9 cellular contexts compared by ENCODE assay signal in the genomic region with DNA sequence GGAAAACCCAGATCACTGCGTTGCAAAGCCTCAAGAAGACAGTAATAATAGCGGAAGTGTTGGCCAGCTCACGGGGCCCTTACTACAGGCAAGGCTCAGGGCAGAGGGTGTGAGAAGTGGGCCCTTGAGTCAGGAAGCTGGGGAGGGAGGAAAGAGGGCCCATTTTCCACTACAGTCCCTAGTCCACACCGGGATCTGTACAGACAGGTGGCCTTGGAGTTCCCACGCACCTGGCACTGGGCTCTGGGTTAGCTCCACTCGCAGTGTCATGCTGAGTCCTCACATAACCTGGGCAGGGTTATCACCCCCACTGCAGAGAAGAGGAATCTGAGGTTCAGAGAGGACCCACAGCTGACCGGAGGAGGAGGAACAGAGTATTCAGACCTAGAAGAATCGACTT. TPM values are rescaled to one million over a fixed set of nuclear protein-coding genes. Genes with fewer than 3 reads are reported as not detected.
A peak's percentile ranks its signal among the peaks of the same experiment; 100 is the strongest.
DNase-seq lines count a peak whose midpoint lies in the region; ATAC-seq and TF ChIP-seq lines count a peak whose summit lies in the region.
"Had no signal": no experiment of that assay in that cellular context is flagged by ENCODE, and none has a peak within 500 bp of the region (broad histone marks: within the 10 kb centered on the region; RNA-seq: fewer than 3 reads in every experiment).

No MANE protein-coding gene starts in this region.

- H3K36me3 ChIP-seq in Peyer's patch = peaks cover 0 to 4% (median 0%) of the 10 kb centered on the region in 3 donors
- H3K36me3 ChIP-seq in lower lobe of right lung = peaks cover 9% of the 10 kb centered on the region

- intact Hi-C loops in lower lobe of right lung (cut with DNase I) = no loop called here

- H3K27me3 Mint-ChIP-seq in brain = no peaks in the 10 kb centered on the region
- H3K27me3 Mint-ChIP-seq: T-cell had no signal

- H3K36me3 Mint-ChIP-seq in brain = peaks cover 8% of the 10 kb centered on the region

- ATAC-seq in lower lobe of right lung = peak; percentile 15 to 26
- ATAC-seq in HG03432 (IDR thresholded peaks at IDR 0.05; ENCODE audit: unreplicated experiment) = no peak
- ATAC-seq: T-cell had no signal

- H3K4me3 ChIP-seq in Peyer's patch (no peak overlapping the region), lower lobe of right lung (no peak overlapping the region)

- H3K27me3 ChIP-seq in Peyer's patch (no peaks in the 10 kb centered on the region), lower lobe of right lung (ENCODE audit: low read depth) (no peaks in the 10 kb centered on the region)

- peak overlapping the region; percentile 99 to 100 (median 99) for H3K27ac Mint-ChIP-seq in brain
- H3K27ac Mint-ChIP-seq: T-cell had no signal

- TF ChIP-seq CTCF in Peyer's patch (IDR thresholded peaks at IDR 0.05) (no peak), brain (conservative IDR thresholded peaks at IDR 0.05) (no peak), lower lobe of right lung (IDR thresholded peaks at IDR 0.05) (no peak)

- H3K4me1 Mint-ChIP-seq in brain = peaks cover 92% of the 10 kb centered on the region

- no peak for TF ChIP-seq POLR2A in Peyer's patch (IDR thresholded peaks at IDR 0.05)

- H3K4me1 ChIP-seq in Peyer's patch (peaks cover 0 to 51% (median 0%) of the 10 kb centered on the region in 4 donors), lower lobe of right lung (peaks cover 61% of the 10 kb centered on the region)

- H3K9me3 ChIP-seq in Peyer's patch = no peaks in the 10 kb centered on the region
- no peaks in the 10 kb centered on the region for H3K9me3 ChIP-seq in lower lobe of right lung

- H3K4me3 Mint-ChIP-seq in brain = peak overlapping the region in 1 of 5 experiments; percentile 37
- H3K4me3 Mint-ChIP-seq: T-cell had no signal

- H3K9me3 Mint-ChIP-seq in brain = peaks cover 0 to 5% (median 0%) of the 10 kb centered on the region in 5 experiments
- H3K9me3 Mint-ChIP-seq: T-cell had no signal

- DNase-seq in Peyer's patch (no peak), lower lobe of right lung (no peak), substantia nigra (lab: John Stamatoyannopoulos, UW) (no peak), SKM-1 treated with dmso at 0.1 percent for 144 hours (lab: John Stamatoyannopoulos, UW; ENCODE audit: unreplicated experiment) (no peak)
- DNase-seq in stimulated activated naive CD4-positive, alpha-beta T cell (lab: John Stamatoyannopoulos, UW) = no peak
- DNase-seq: NCI-H524 treated with DMSO at 0.1 percent for 48 hours, T-cell had no signal

- peak overlapping the region; percentile 37 to 87 (median 52) for H3K27ac ChIP-seq in Peyer's patch
- peak overlapping the region; percentile 47 for H3K27ac ChIP-seq in lower lobe of right lung
- H3K27ac ChIP-seq in substantia nigra (ENCODE audit: low read depth, low read length, poor library complexity, severe bottlenecking) = peak overlapping the region; percentile 26

RNA-seq across cellular contexts. Expression of a gene that starts 16.8 kb away (rescaled TPM):
- total RNA-seq in Peyer's patch = 100 to 1,000 TPM in 1 of 4 donors, 10 to 100 TPM in 3; 12.1 to 115 (median 30.4) TPM
- 231 TPM for polyA plus RNA-seq in brain (ENCODE audit: insufficient read depth, low read depth, low replicate concordance)
- 60.8 TPM for total RNA-seq in lower lobe of right lung

RNA-seq across cellular contexts. Expression of a gene that starts 56.3 kb away (rescaled TPM):
- total RNA-seq in Peyer's patch (10 to 100 TPM in 1 of 4 donors, 1 to 10 TPM in 3; 1.6 to 23.1 (median 2.6) TPM), lower lobe of right lung (2.6 TPM)
- polyA plus RNA-seq in brain (ENCODE audit: insufficient read depth, low read depth, low replicate concordance) = 6.7 TPM
